ENCODE assay signal across 8 cellular contexts in genomic region chr20:15654208-15654649, GRCh38.
A peak's percentile ranks its signal among the peaks of the same experiment; 100 is the strongest.
DNase-seq lines count a peak whose midpoint lies in the region; ATAC-seq and TF ChIP-seq lines count a peak whose summit lies in the region.

No MANE protein-coding gene starts in this region.

- no peaks in the 10 kb centered on the region for H3K4me1 ChIP-seq in heart left ventricle

- H3K4me2 ChIP-seq in SU-DHL-6 (ENCODE audit: low read depth, low read length, poor library complexity, severe bottlenecking), result no peak overlapping the region

- H3K27me3 ChIP-seq in SU-DHL-6 (ENCODE audit: low read length) (no peaks in the 10 kb centered on the region), heart left ventricle (no peaks in the 10 kb centered on the region)

- no peak overlapping the region for H3K4me3 Mint-ChIP-seq in stimulated activated memory B cell treated with anti-CD40 and anti-IgM and Interleukin-4, amounts not matched to agents 10 μg/mL and 1 μg/mL and 100 μg/mL, for 72 hours

- no peaks in the 10 kb centered on the region for H3F3A ChIP-seq in SU-DHL-6 (ENCODE audit: insufficient read depth)

- no peak overlapping the region for H3K9ac ChIP-seq in SU-DHL-6 (ENCODE audit: low read length)

- no peak for TF ChIP-seq POLR2A in heart left ventricle (IDR thresholded peaks at IDR 0.05)

- 43 to 59% (median 47%) methylated on average over 2 of the region's 2 CpGs for WGBS in heart left ventricle, 4 donors

- H3K4me1 Mint-ChIP-seq in stimulated activated memory B cell treated with anti-CD40 and anti-IgM and Interleukin-4, amounts not matched to agents 10 μg/mL and 1 μg/mL and 100 μg/mL, for 72 hours, result peaks cover 7% of the 10 kb centered on the region

- DNase-seq in AG20443 (ENCODE audit: low spot score) (peak; percentile 43), NCI-H1092 treated with DMSO at 0.1 percent for 48 hours (lab: John Stamatoyannopoulos, UW) (peak; percentile 65), heart left ventricle (peak in 1 of 5 donors; percentile 26)
- no peak for DNase-seq in effector CD4-positive, alpha-beta T cell

- H3K36me3 ChIP-seq in SU-DHL-6 (ENCODE audit: low read length) (no peaks in the 10 kb centered on the region), heart left ventricle (no peaks in the 10 kb centered on the region)

- TF ChIP-seq CTCF in SU-DHL-6 (IDR thresholded peaks at IDR 0.05; ENCODE audit: insufficient read depth, low read length, poor library complexity, severe bottlenecking) (peak; percentile 12), heart left ventricle (IDR thresholded peaks at IDR 0.05) (peak; percentile 24 to 56 (median 46))

- intact Hi-C loops in heart left ventricle (cut with DNase I), result no loop called here

- no peaks in the 10 kb centered on the region for H3K9me3 Mint-ChIP-seq in stimulated activated memory B cell treated with anti-CD40 and anti-IgM and Interleukin-4, amounts not matched to agents 10 μg/mL and 1 μg/mL and 100 μg/mL, for 72 hours

- H3K36me3 Mint-ChIP-seq in stimulated activated memory B cell treated with anti-CD40 and anti-IgM and Interleukin-4, amounts not matched to agents 10 μg/mL and 1 μg/mL and 100 μg/mL, for 72 hours, result no peaks in the 10 kb centered on the region

- H3K9me2 ChIP-seq in SU-DHL-6 (replicated peaks; ENCODE audit: insufficient read depth, low read length), result no peaks in the 10 kb centered on the region

- H3K9me3 ChIP-seq in SU-DHL-6 (ENCODE audit: insufficient read depth, low read length) (no peaks in the 10 kb centered on the region), heart left ventricle (no peaks in the 10 kb centered on the region)

- H3K4me3 ChIP-seq in SU-DHL-6 (ENCODE audit: insufficient read depth, low read length, poor library complexity, severe bottlenecking), result no peak overlapping the region
- no peak overlapping the region for H3K4me3 ChIP-seq in heart left ventricle

- H2AFZ ChIP-seq in SU-DHL-6 (ENCODE audit: low read depth, low read length, severe bottlenecking), result no peak overlapping the region

- H4K20me1 ChIP-seq in SU-DHL-6 (ENCODE audit: low read depth, low read length), result no peaks in the 10 kb centered on the region

- no peak overlapping the region for H3K27ac ChIP-seq in SU-DHL-6 (ENCODE audit: low read depth, low read length)
- no peak overlapping the region for H3K27ac ChIP-seq in heart left ventricle

- no peak overlapping the region for H3K27ac Mint-ChIP-seq in stimulated activated memory B cell treated with anti-CD40 and anti-IgM and Interleukin-4, amounts not matched to agents 10 μg/mL and 1 μg/mL and 100 μg/mL, for 72 hours

- no peaks in the 10 kb centered on the region for H3K79me2 ChIP-seq in SU-DHL-6 (ENCODE audit: insufficient read depth, low read length)

- H3K27me3 Mint-ChIP-seq in stimulated activated memory B cell treated with anti-CD40 and anti-IgM and Interleukin-4, amounts not matched to agents 10 μg/mL and 1 μg/mL and 100 μg/mL, for 72 hours, result peaks cover 3% of the 10 kb centered on the region

- peak; percentile 95 for ATAC-seq in GM18520 (IDR thresholded peaks at IDR 0.05; ENCODE audit: unreplicated experiment)
- ATAC-seq in HG02884 (IDR thresholded peaks at IDR 0.05; ENCODE audit: unreplicated experiment), result peak; percentile 98
- peak in 3 of 4 donors; percentile 58 to 75 (median 69) for ATAC-seq in heart left ventricle
- peak; percentile 89 for ATAC-seq in stimulated activated memory B cell treated with anti-CD40 and anti-IgM and Interleukin-4, amounts not matched to agents 10 μg/mL and 1 μg/mL and 100 μg/mL, for 72 hours
